14 cellular contexts compared by ENCODE assay signal in the genomic region with DNA sequence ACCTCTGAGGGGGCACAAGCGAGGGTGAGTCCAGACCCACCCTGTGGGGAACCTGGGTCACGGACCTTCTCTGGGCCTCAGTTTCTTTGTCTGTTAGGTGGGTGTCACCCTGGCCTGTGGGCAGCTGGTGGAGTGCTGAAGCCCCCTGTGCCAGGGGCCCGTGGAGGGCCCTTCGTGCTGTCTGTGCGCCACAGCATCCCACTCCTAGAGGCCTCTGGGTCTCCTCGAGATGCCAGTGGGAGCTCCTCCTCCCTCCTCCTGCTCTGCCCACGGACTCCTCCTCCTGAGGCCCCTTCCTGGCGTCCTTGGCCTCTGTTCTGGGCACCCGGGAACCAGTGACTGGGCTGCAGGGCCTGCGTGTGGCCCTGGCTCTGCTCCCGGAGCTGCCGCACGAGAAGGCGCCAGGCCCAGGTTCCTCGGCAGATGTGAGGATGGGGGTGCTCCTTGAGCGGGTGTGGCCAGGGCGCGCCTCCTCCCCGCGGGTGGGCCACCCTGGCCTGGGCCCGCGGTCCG. TPM values are rescaled to one million over a fixed set of nuclear protein-coding genes. Genes with fewer than 3 reads are reported as not detected.
A peak's percentile ranks its signal among the peaks of the same experiment; 100 is the strongest.
DNase-seq lines count a peak whose midpoint lies in the region; ATAC-seq and TF ChIP-seq lines count a peak whose summit lies in the region.
"Had no signal": no experiment of that assay in that cellular context is flagged by ENCODE, and none has a peak within 500 bp of the region (broad histone marks: within the 10 kb centered on the region; RNA-seq: fewer than 3 reads in every experiment).

No MANE protein-coding gene starts in this region.

- no peaks in the 10 kb centered on the region for H3K4me1 Mint-ChIP-seq in GM23338
- peaks cover 5 to 6% of the 10 kb centered on the region in 2 donors for H3K4me1 Mint-ChIP-seq in natural killer cell treated with Interleukin-12 subunit alpha and Interleukin-12 subunit beta and Interleukin-15 and Interleukin-18, amount 100 ng/mL, for 72 hours (ENCODE audit: low read depth in 2 of 2)

- no peaks in the 10 kb centered on the region for H3K9me2 ChIP-seq in GM23338 (ENCODE audit: insufficient read depth)

- peaks cover 22% of the 10 kb centered on the region for H3K27me3 Mint-ChIP-seq in GM23338 (ENCODE audit: insufficient read depth, low read depth, poor library complexity)
- H3K27me3 Mint-ChIP-seq in natural killer cell treated with Interleukin-12 subunit alpha and Interleukin-12 subunit beta and Interleukin-15 and Interleukin-18, amount 100 ng/mL, for 72 hours: peaks cover 0 to 5% of the 10 kb centered on the region in 2 donors

- H3K9ac ChIP-seq in BLaER1 (peak overlapping the region; percentile 80), colonic mucosa (ENCODE audit: low read depth in 2 of 2, low read length in 2 of 2) (no peak overlapping the region)

- no peaks in the 10 kb centered on the region for H3K36me3 ChIP-seq in BLaER1
- H3K36me3 ChIP-seq in GM23338 (ENCODE audit: insufficient read depth): no peaks in the 10 kb centered on the region
- no peaks in the 10 kb centered on the region for H3K36me3 ChIP-seq in colonic mucosa
- H3K36me3 ChIP-seq: MG63, SJSA1 had no signal

- H3K4me3 Mint-ChIP-seq in GM23338: no peak overlapping the region
- peak overlapping the region; percentile 80 for H3K4me3 Mint-ChIP-seq in natural killer cell treated with Interleukin-12 subunit alpha and Interleukin-12 subunit beta and Interleukin-15 and Interleukin-18, amount 100 ng/mL, for 72 hours

- intact Hi-C loops in colonic mucosa (cut with DNase I): no loop called here

- H3K27me3 ChIP-seq in BLaER1 (no peaks in the 10 kb centered on the region), GM23338 (ENCODE audit: insufficient read depth) (peaks cover 23% of the 10 kb centered on the region), colonic mucosa (peaks cover 6% of the 10 kb centered on the region)
- H3K27me3 ChIP-seq: MG63 had no signal

- no peaks in the 10 kb centered on the region for H3F3A ChIP-seq in GM23338 (replicated peaks; ENCODE audit: low read depth)

- no peaks in the 10 kb centered on the region for H3K36me3 Mint-ChIP-seq in GM23338 (ENCODE audit: low read depth)
- H3K36me3 Mint-ChIP-seq in natural killer cell treated with Interleukin-12 subunit alpha and Interleukin-12 subunit beta and Interleukin-15 and Interleukin-18, amount 100 ng/mL, for 72 hours: no peaks in the 10 kb centered on the region

- DNase-seq in GM23338 (ENCODE audit: low spot score) (no peak), colonic mucosa (peak; percentile 18), NCI-H1436 treated with DMSO at 0.1 percent for 48 hours (lab: John Stamatoyannopoulos, UW) (no peak), NCI-H1048 (lab: John Stamatoyannopoulos, UW) (no peak), DMS53 treated with DMSO at 0.1 percent for 48 hours (lab: John Stamatoyannopoulos, UW; ENCODE audit: unreplicated experiment) (no peak)
- DNase-seq in natural killer cell treated with Interleukin-12 subunit alpha and Interleukin-12 subunit beta and Interleukin-15 and Interleukin-18, amount 100 ng/mL, for 72 hours (ENCODE audit: low spot score): no peak
- DNase-seq: hippocampal formation, mesendoderm, MG63 had no signal

- no peak for TF ChIP-seq CTCF in GM23338 (conservative IDR thresholded peaks at IDR 0.05; ENCODE audit: low read depth in 2 of 2)
- no peak for TF ChIP-seq CTCF in colonic mucosa (IDR thresholded peaks at IDR 0.05)

- no peaks in the 10 kb centered on the region for H3K79me2 ChIP-seq in GM23338 (replicated peaks; ENCODE audit: insufficient read depth)

- peak overlapping the region; percentile 98 for H3K4me2 ChIP-seq in BLaER1
- H3K4me2 ChIP-seq in GM23338: peak overlapping the region; percentile 83

- H3K27ac ChIP-seq in BLaER1: peak overlapping the region; percentile 84
- H3K27ac ChIP-seq in GM23338 (ENCODE audit: low read depth): no peak overlapping the region
- H3K27ac ChIP-seq in colonic mucosa: no peak overlapping the region
- H3K27ac ChIP-seq: SJSA1 had no signal

- H3K9me3 Mint-ChIP-seq in GM23338: no peaks in the 10 kb centered on the region
- no peaks in the 10 kb centered on the region for H3K9me3 Mint-ChIP-seq in natural killer cell treated with Interleukin-12 subunit alpha and Interleukin-12 subunit beta and Interleukin-15 and Interleukin-18, amount 100 ng/mL, for 72 hours
- H3K9me3 Mint-ChIP-seq: CD4-positive, alpha-beta T cell had no signal

- peak overlapping the region; percentile 88 for H2AFZ ChIP-seq in GM23338

- peak overlapping the region; percentile 64 for H3K4me3 ChIP-seq in BLaER1
- peak overlapping the region; percentile 62 for H3K4me3 ChIP-seq in GM23338
- H3K4me3 ChIP-seq in colonic mucosa: no peak overlapping the region
- H3K4me3 ChIP-seq: MG63 had no signal

- H3K27ac Mint-ChIP-seq in GM23338: no peak overlapping the region
- peak overlapping the region in 1 of 2 donors; percentile 27 for H3K27ac Mint-ChIP-seq in natural killer cell treated with Interleukin-12 subunit alpha and Interleukin-12 subunit beta and Interleukin-15 and Interleukin-18, amount 100 ng/mL, for 72 hours
- H3K27ac Mint-ChIP-seq: CD4-positive, alpha-beta T cell had no signal

- H3K9me3 ChIP-seq in BLaER1: no peaks in the 10 kb centered on the region
- H3K9me3 ChIP-seq in colonic mucosa: no peaks in the 10 kb centered on the region
- H3K9me3 ChIP-seq: MG63 had no signal

- ATAC-seq in GM23338 (peak; percentile 4), GM18502 (IDR thresholded peaks at IDR 0.05; ENCODE audit: poor library complexity, unreplicated experiment) (no peak)
- ATAC-seq in natural killer cell treated with Interleukin-12 subunit alpha and Interleukin-12 subunit beta and Interleukin-15 and Interleukin-18, amount 100 ng/mL, for 72 hours: peak in 1 of 2 donors; percentile 25

- H3K4me1 ChIP-seq in BLaER1: peaks cover 72% of the 10 kb centered on the region
- peaks cover 9% of the 10 kb centered on the region; the same call in 1 of the 2 replicates for H3K4me1 ChIP-seq in GM23338 (ENCODE audit: insufficient read depth)
- H3K4me1 ChIP-seq in colonic mucosa: no peaks in the 10 kb centered on the region

- H4K20me1 ChIP-seq in BLaER1: no peaks in the 10 kb centered on the region
- H4K20me1 ChIP-seq in GM23338 (replicated peaks; ENCODE audit: insufficient read depth): no peaks in the 10 kb centered on the region

TF ChIP-seq in GM23338, 12 proteins besides CTCF, POLR2A, EP300 and RAD21:
- TF ChIP-seq STAT1 (IDR thresholded peaks at IDR 0.05; ENCODE audit: unreplicated experiment) (no peak), POLR2AphosphoS5 (IDR thresholded peaks at IDR 0.05; ENCODE audit: low read depth) (0 out of 2 replicates have a peak, but pooled peaks have one; percentile 7)

RNA-seq across cellular contexts. Expression of gene NEU4, which starts 6.1 kb away (rescaled TPM):
- 0.62 and 1.2 TPM in 2 replicates for total RNA-seq in GM23338 (2014; rRNA removed; shearing (Covaris generic))
- 0.12 and 0.29 TPM in 2 replicates for polyA plus RNA-seq in GM23338 (2016; fragmentation: Nextera tagmentation; extraction: Ambion mirVana)
- total RNA-seq in colonic mucosa: 10 to 100 TPM; 36.9 to 84.5 TPM
- 1 to 10 TPM in 1 of 2 donors, under 1 TPM in 1; 0.86 to 3.8 TPM for total RNA-seq in natural killer cell treated with Interleukin-12 subunit alpha and Interleukin-12 subunit beta and Interleukin-15 and Interleukin-18, amount 100 ng/mL, for 72 hours
- total RNA-seq: dermis blood vessel endothelial cell, SJSA1 had no signal

RNA-seq across cellular contexts. Expression of gene GAL3ST2, which starts 26.2 kb away (rescaled TPM):
- total RNA-seq in GM23338 (2014; rRNA removed; shearing (Covaris generic)): 0.24 and 1.5 TPM in 2 replicates
- polyA plus RNA-seq in GM23338 (2016; fragmentation: Nextera tagmentation; extraction: Ambion mirVana): 0.19 TPM in 1 of 2 replicates, not detected in the other
- total RNA-seq in colonic mucosa: 10 to 100 TPM; 34.2 to 70.2 TPM
- 1 to 10 TPM in 1 of 2 donors, under 1 TPM in 1; 0.83 to 2.8 TPM for total RNA-seq in natural killer cell treated with Interleukin-12 subunit alpha and Interleukin-12 subunit beta and Interleukin-15 and Interleukin-18, amount 100 ng/mL, for 72 hours
- total RNA-seq: dermis blood vessel endothelial cell, SJSA1 had no signal

RNA-seq across cellular contexts. Expression of gene PDCD1, which starts 55.8 kb away (rescaled TPM):
- 0.38 and 1.8 TPM in 2 replicates for total RNA-seq in GM23338 (2014; rRNA removed; shearing (Covaris generic))
- 0.23 and 0.34 TPM in 2 replicates for polyA plus RNA-seq in GM23338 (2016; fragmentation: Nextera tagmentation; extraction: Ambion mirVana)
- total RNA-seq in colonic mucosa: under 1 TPM; 0.21 to 0.35 TPM
- under 1 TPM; 0.78 to 0.89 TPM for total RNA-seq in natural killer cell treated with Interleukin-12 subunit alpha and Interleukin-12 subunit beta and Interleukin-15 and Interleukin-18, amount 100 ng/mL, for 72 hours
- total RNA-seq: dermis blood vessel endothelial cell, SJSA1 had no signal

Comparison
In these comparisons a context has a peak if more than half of its experiments do, and no peak if none do; other contexts are left out.
1. RNA of gene NEU4, which starts 6.1 kb away (total RNA-seq): 36.9 to 84.5 TPM in colonic mucosa; 0.86 to 3.8 TPM in natural killer cell treated with Interleukin-12 subunit alpha and Interleukin-12 subunit beta and Interleukin-15 and Interleukin-18, amount 100 ng/mL, for 72 hours and 0.62 to 1.2 TPM in GM23338; every median in the first group is over 4 times any median in the second.
2. RNA of gene GAL3ST2, which starts 26.2 kb away (total RNA-seq): 34.2 to 70.2 TPM in colonic mucosa; 0.83 to 2.8 TPM in natural killer cell treated with Interleukin-12 subunit alpha and Interleukin-12 subunit beta and Interleukin-15 and Interleukin-18, amount 100 ng/mL, for 72 hours and 0.24 to 1.5 TPM in GM23338; every median in the first group is over 4 times any median in the second.